Comparison of ENCODE assay signal across 8 cellular contexts in genomic region chr10:124389613-124390361, GRCh38. TPM values are rescaled to one million over a fixed set of nuclear protein-coding genes. Genes with fewer than 3 reads are reported as not detected.
A peak's percentile ranks its signal among the peaks of the same experiment; 100 is the strongest.
DNase-seq lines count a peak whose midpoint lies in the region; ATAC-seq and TF ChIP-seq lines count a peak whose summit lies in the region.

No MANE protein-coding gene starts in this region.

- peaks cover 19% of the 10 kb centered on the region for H3K9me3 ChIP-seq in BLaER1
- H3K9me3 ChIP-seq in HUES64 (ENCODE audit: insufficient read depth, low read depth, low read length), result peaks cover 5% of the 10 kb centered on the region; the same call in 1 of the 2 replicates

- peak overlapping the region; percentile 54; the same call in 1 of the 2 replicates for H3K4me3 ChIP-seq in BLaER1
- peak overlapping the region; percentile 35 for H3K4me3 ChIP-seq in HUES64 (ENCODE audit: low read length)
- peak overlapping the region; percentile 70 for H3K4me3 ChIP-seq in coronary artery

- no peaks in the 10 kb centered on the region for H4K20me1 ChIP-seq in BLaER1

- H3K36me3 ChIP-seq in BLaER1 (no peaks in the 10 kb centered on the region), HUES64 (ENCODE audit: insufficient read depth, low read length) (no peaks in the 10 kb centered on the region)

- no peak overlapping the region for H3K27ac Mint-ChIP-seq in neural crest cell (ENCODE audit: unreplicated experiment)

- TF ChIP-seq CTCF in coronary artery (IDR thresholded peaks at IDR 0.05), result peak; percentile 21
- TF ChIP-seq CTCF in neural crest cell (conservative IDR thresholded peaks at IDR 0.05), result peak; percentile 4

- no peaks in the 10 kb centered on the region for H3K4me1 Mint-ChIP-seq in neural crest cell

- H3K4me1 ChIP-seq in BLaER1, result peaks cover 24% of the 10 kb centered on the region
- H3K4me1 ChIP-seq in HUES64 (ENCODE audit: insufficient read depth, low read length), result 0 out of 2 replicates have a peak, but pooled peaks cover 3% of the 10 kb centered on the region

- peak overlapping the region; percentile 85 for H3K4me2 ChIP-seq in BLaER1

- peak overlapping the region; percentile 63; the same call in 1 of the 2 replicates for H3K9ac ChIP-seq in BLaER1
- no peak overlapping the region for H3K9ac ChIP-seq in HUES64 (ENCODE audit: low read depth, low read length)

- H3K4me3 Mint-ChIP-seq in neural crest cell, result no peak overlapping the region

- H3K36me3 Mint-ChIP-seq in neural crest cell (ENCODE audit: low read depth), result no peaks in the 10 kb centered on the region

- H3K9me3 Mint-ChIP-seq in neural crest cell, result no peaks in the 10 kb centered on the region

- 90% methylated on average over 26 of the region's 26 CpGs for WGBS in HUES64

- no peak for ATAC-seq in GM18868 (IDR thresholded peaks at IDR 0.05; ENCODE audit: unreplicated experiment)
- no peak for ATAC-seq in HG03095 (IDR thresholded peaks at IDR 0.05; ENCODE audit: unreplicated experiment)

- DNase-seq in coronary artery (ENCODE audit: low spot score), result peak; percentile 50
- DNase-seq in neural crest cell (ENCODE audit: low read depth, low spot score), result no peak
- DNase-seq in ureter (ENCODE audit: low spot score), result no peak
- no peak for DNase-seq in inferior parietal cortex (ENCODE audit: extremely low spot score)

- peaks cover 10% of the 10 kb centered on the region for H3K27me3 Mint-ChIP-seq in neural crest cell (ENCODE audit: low read depth)

- no peaks in the 10 kb centered on the region for H3K27me3 ChIP-seq in BLaER1
- H3K27me3 ChIP-seq in HUES64 (ENCODE audit: insufficient read depth, low read length), result peaks cover 9% of the 10 kb centered on the region

- H3K27ac ChIP-seq in BLaER1 (peak overlapping the region; percentile 48; the same call in 1 of the 2 replicates), HUES64 (ENCODE audit: low read depth, low read length) (no peak overlapping the region), coronary artery (no peak overlapping the region)

RNA-seq across cellular contexts. Expression of gene OAT, which starts 28.9 kb away (rescaled TPM):
- 82.8 TPM for polyA plus RNA-seq in HUES64 (2013, experiment 1 of 2)
- polyA plus RNA-seq in HUES64 (2013, experiment 2 of 2), result 80.3 TPM
- total RNA-seq in neural crest cell (42.5 and 46.8 TPM in 2 replicates), ureter (50.4 TPM)
